11 cellular contexts compared by ENCODE assay signal in genomic region chr2:19932928-19933327, GRCh38. TPM values are rescaled to one million over a fixed set of nuclear protein-coding genes. Genes with fewer than 3 reads are reported as not detected.
DNase-seq lines count a peak whose midpoint lies in the region; ATAC-seq and TF ChIP-seq lines count a peak whose summit lies in the region.
"Had no signal": no experiment of that assay in that cellular context is flagged by ENCODE, and none has a peak within 500 bp of the region (broad histone marks: within the 10 kb centered on the region; RNA-seq: fewer than 3 reads in every experiment).

No MANE protein-coding gene starts in this region.

- DNase-seq in osteocyte (ENCODE audit: extremely low spot score, unreplicated experiment) (no peak), NCI-H1694 (lab: John Stamatoyannopoulos, UW) (no peak), activated gamma-delta T cell treated with Interleukin-2 at 50 U/mL for 16 hours (no peak), SHP77 (lab: John Stamatoyannopoulos, UW) (no peak)
- DNase-seq: adrenal gland; hypothalamus; stimulated activated CD4-positive, alpha-beta T cell treated with anti-CD3 and anti-CD28 coated beads, Interleukin-4, amount 100 ng/mL, for 24 hours had no signal

- no peaks in the 10 kb centered on the region for H3K27me3 Mint-ChIP-seq in osteocyte (ENCODE audit: unreplicated experiment)

- ATAC-seq in GM19324 (IDR thresholded peaks at IDR 0.05; ENCODE audit: low FRiP score, unreplicated experiment) (peak; percentile 34), HG02852 (IDR thresholded peaks at IDR 0.05; ENCODE audit: unreplicated experiment) (peak; percentile 31), GM21423 (IDR thresholded peaks at IDR 0.05; ENCODE audit: unreplicated experiment) (no peak)

- H3K36me3 Mint-ChIP-seq in osteocyte (ENCODE audit: unreplicated experiment) = peaks cover 45% of the 10 kb centered on the region

- H3K4me1 Mint-ChIP-seq in osteocyte (ENCODE audit: unreplicated experiment) = peaks cover 20% of the 10 kb centered on the region

- peaks cover 5% of the 10 kb centered on the region for H3K9me3 Mint-ChIP-seq in osteocyte (ENCODE audit: unreplicated experiment)

- 0 out of 2 replicates have a peak overlapping the region, but pooled peaks have one; percentile 5 for H3K4me3 ChIP-seq in WI38 (ENCODE audit: low read depth, low read length)
- H3K4me3 ChIP-seq: adrenal gland had no signal

- peak overlapping the region; percentile 84 for H3K27ac Mint-ChIP-seq in osteocyte (ENCODE audit: unreplicated experiment)

- peak overlapping the region; percentile 55 for H3K4me3 Mint-ChIP-seq in osteocyte (ENCODE audit: unreplicated experiment)

- no peak for TF ChIP-seq CTCF in WI38 (IDR thresholded peaks at IDR 0.05; ENCODE audit: low read depth, low read length)
- no peak for TF ChIP-seq CTCF in osteocyte (IDR thresholded peaks at IDR 0.05)

RNA-seq across cellular contexts. Expression of gene TTC32, which starts 31.1 kb away (rescaled TPM):
- 13.1 and 16.1 TPM in 2 replicates for total RNA-seq in osteocyte

RNA-seq across cellular contexts. Expression of gene WDR35, which starts 57.0 kb away (rescaled TPM):
- 11.0 and 11.4 TPM in 2 replicates for total RNA-seq in osteocyte
